In the genomic region with DNA sequence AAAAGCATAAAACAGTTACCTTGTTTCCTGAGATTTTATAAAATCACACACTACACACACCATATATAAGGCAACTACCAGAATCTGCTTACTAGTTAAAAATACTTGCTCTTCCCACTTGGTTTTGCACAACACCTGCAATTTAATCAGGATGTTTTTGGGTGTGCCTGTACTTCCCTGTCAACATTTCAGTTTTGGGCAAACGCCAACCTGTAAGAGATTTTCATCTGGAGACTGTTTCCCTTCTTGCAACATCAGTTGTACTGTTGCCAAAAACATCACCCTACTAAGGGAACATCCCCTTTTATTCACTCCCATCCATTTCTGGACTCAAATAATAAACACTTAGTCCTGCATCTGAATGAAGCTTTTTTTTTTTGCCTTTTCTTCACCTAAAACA, we compare ENCODE assay signal across 10 cellular contexts.
A peak's percentile ranks its signal among the peaks of the same experiment; 100 is the strongest.
DNase-seq lines count a peak whose midpoint lies in the region; ATAC-seq and TF ChIP-seq lines count a peak whose summit lies in the region.
"Had no signal": no experiment of that assay in that cellular context is flagged by ENCODE, and none has a peak within 500 bp of the region (broad histone marks: within the 10 kb centered on the region; RNA-seq: fewer than 3 reads in every experiment).

No MANE protein-coding gene starts in this region.

- H3K9me3 ChIP-seq in DND-41 (ENCODE audit: insufficient read depth, low read length, severe bottlenecking), result no peaks in the 10 kb centered on the region
- H3K9me3 ChIP-seq in naive thymus-derived CD4-positive, alpha-beta T cell (ENCODE audit: control insufficient read depth in 2 of 3, low read length in 3 of 3), result no peaks in the 10 kb centered on the region
- no peaks in the 10 kb centered on the region for H3K9me3 ChIP-seq in effector memory CD4-positive, alpha-beta T cell (ENCODE audit: control insufficient read depth, low read length)

- peak overlapping the region; percentile 64 for H3K4me3 Mint-ChIP-seq in MCF 10A (ENCODE audit: unreplicated experiment)
- peak overlapping the region in 1 of 10 donors; percentile 47 for H3K4me3 Mint-ChIP-seq in naive thymus-derived CD4-positive, alpha-beta T cell
- no peak overlapping the region for H3K4me3 Mint-ChIP-seq in mesothelial cell of epicardium

- no peak overlapping the region for H2AFZ ChIP-seq in DND-41 (ENCODE audit: low read depth, low read length)

- BruUV-seq in MCF 10A (replicated peaks; lab: Mats Ljungman, UMichigan), result no TSS peak

- no peaks in the 10 kb centered on the region for H4K20me1 ChIP-seq in DND-41 (ENCODE audit: insufficient read depth, low read length)

- H3K36me3 Mint-ChIP-seq in MCF 10A (ENCODE audit: insufficient read depth, unreplicated experiment) (no peaks in the 10 kb centered on the region), mesothelial cell of epicardium (no peaks in the 10 kb centered on the region)
- peaks cover 0 to 18% (median 0%) of the 10 kb centered on the region in 5 donors for H3K36me3 Mint-ChIP-seq in naive thymus-derived CD4-positive, alpha-beta T cell

- TF ChIP-seq CTCF in DND-41 (IDR thresholded peaks at IDR 0.05; ENCODE audit: borderline replicate concordance, extremely low read depth, low read length, poor library complexity, severe bottlenecking) (no peak), MCF 10A (IDR thresholded peaks at IDR 0.05; ENCODE audit: unreplicated experiment) (no peak), mesothelial cell of epicardium (IDR thresholded peaks at IDR 0.05; ENCODE audit: unreplicated experiment) (no peak)

- H3K4me3 ChIP-seq in DND-41 (ENCODE audit: low read depth in 1 of 2, low read length in 2 of 2), result no peak overlapping the region
- no peak overlapping the region for H3K4me3 ChIP-seq in naive thymus-derived CD4-positive, alpha-beta T cell (ENCODE audit: low read length)
- no peak overlapping the region for H3K4me3 ChIP-seq in effector memory CD4-positive, alpha-beta T cell (ENCODE audit: insufficient read depth, low read depth, low read length, poor library complexity, severe bottlenecking)
- H3K4me3 ChIP-seq: cardiac muscle cell had no signal

- H3K27me3 Mint-ChIP-seq in MCF 10A (ENCODE audit: insufficient read depth, unreplicated experiment), result no peaks in the 10 kb centered on the region
- no peaks in the 10 kb centered on the region for H3K27me3 Mint-ChIP-seq in naive thymus-derived CD4-positive, alpha-beta T cell
- no peaks in the 10 kb centered on the region for H3K27me3 Mint-ChIP-seq in mesothelial cell of epicardium (ENCODE audit: low read depth)

- no peaks in the 10 kb centered on the region for H3K27me3 ChIP-seq in DND-41 (ENCODE audit: insufficient read depth, low read length, poor library complexity)
- H3K27me3 ChIP-seq in naive thymus-derived CD4-positive, alpha-beta T cell (ENCODE audit: control insufficient read depth in 2 of 2, insufficient read depth in 2 of 2, low read length in 2 of 2), result no peaks in the 10 kb centered on the region
- H3K27me3 ChIP-seq in effector memory CD4-positive, alpha-beta T cell (replicated peaks; ENCODE audit: control insufficient read depth, insufficient read depth, low read length, poor library complexity, severe bottlenecking), result no peaks in the 10 kb centered on the region
- H3K27me3 ChIP-seq: cardiac muscle cell had no signal

- peak overlapping the region; percentile 13; the same call in 1 of the 2 replicates for H3K27ac ChIP-seq in DND-41 (ENCODE audit: low read length)
- no peak overlapping the region for H3K27ac ChIP-seq in naive thymus-derived CD4-positive, alpha-beta T cell (ENCODE audit: low read depth, low read length)
- no peak overlapping the region for H3K27ac ChIP-seq in effector memory CD4-positive, alpha-beta T cell (ENCODE audit: insufficient read depth, low read length, poor library complexity, severe bottlenecking)
- H3K27ac ChIP-seq: cardiac muscle cell had no signal

- DNase-seq in DND-41, result no peak
- peak; percentile 75 for DNase-seq in NCI-H1105 (lab: John Stamatoyannopoulos, UW)
- peak; percentile 100 for DNase-seq in MCF 10A (ENCODE audit: unreplicated experiment)
- no peak for DNase-seq in naive thymus-derived CD4-positive, alpha-beta T cell
- DNase-seq in effector memory CD4-positive, alpha-beta T cell, result no peak
- no peak for DNase-seq in NCI-H510A treated with DMSO at 0.1 percent for 48 hours (lab: John Stamatoyannopoulos, UW)
- no peak for DNase-seq in occipital lobe (lab: John Stamatoyannopoulos, UW)
- no peak for DNase-seq in mesothelial cell of epicardium (ENCODE audit: low spot score in 2 of 2, unreplicated experiment in 2 of 2)
- DNase-seq: stimulated activated CD4-positive, alpha-beta T cell treated with anti-CD3 and anti-CD28 coated beads, Interleukin-15, amount 100 ng/mL, for 24 hours had no signal

- CTCF ChIA-PET in MCF 10A (lab: Yijun Ruan, JAX), result interaction anchor here (0.5 to 1.6 kb wide), 10 partner anchors 11 to 282 kb away, joined by 3 to 7 read pairs (median 4); partner anchors contain the start of gene DUSP6
- CTCF ChIA-PET in naive thymus-derived CD4-positive, alpha-beta T cell (lab: Charles Lee), result interaction anchor here (0.8 kb wide), 1 partner anchor 346 kb away, joined by 3 read pairs; the partner anchor contains the start of gene POC1B

- no peaks in the 10 kb centered on the region for H3K79me2 ChIP-seq in DND-41 (ENCODE audit: insufficient read depth, low read length)

- POLR2A ChIA-PET in MCF 10A (lab: Yijun Ruan, JAX), result interaction anchor here (0.6 to 4.8 kb wide), 14 partner anchors 11 to 282 kb away, joined by 3 to 155 read pairs (median 4); partner anchors contain the start of gene DUSP6
- POLR2A ChIA-PET in naive thymus-derived CD4-positive, alpha-beta T cell (lab: Charles Lee), result no interaction called here

- H3K4me1 Mint-ChIP-seq in MCF 10A (ENCODE audit: insufficient read depth, unreplicated experiment) (peaks cover 41% of the 10 kb centered on the region), mesothelial cell of epicardium (peaks cover 12% of the 10 kb centered on the region)
- peaks cover 6 to 46% (median 14%) of the 10 kb centered on the region in 7 donors for H3K4me1 Mint-ChIP-seq in naive thymus-derived CD4-positive, alpha-beta T cell

- no peaks in the 10 kb centered on the region for H3K9me3 Mint-ChIP-seq in MCF 10A (ENCODE audit: unreplicated experiment)
- H3K9me3 Mint-ChIP-seq in naive thymus-derived CD4-positive, alpha-beta T cell, result peaks cover 0 to 2% (median 0%) of the 10 kb centered on the region in 11 donors
- H3K9me3 Mint-ChIP-seq in mesothelial cell of epicardium, result no peaks in the 10 kb centered on the region

- no peaks in the 10 kb centered on the region for H3K36me3 ChIP-seq in DND-41 (ENCODE audit: insufficient read depth, low read length)
- H3K36me3 ChIP-seq in naive thymus-derived CD4-positive, alpha-beta T cell (ENCODE audit: control insufficient read depth in 2 of 3, insufficient read depth in 3 of 3, low read length in 3 of 3), result no peaks in the 10 kb centered on the region
- H3K36me3 ChIP-seq in effector memory CD4-positive, alpha-beta T cell (ENCODE audit: control insufficient read depth, insufficient read depth, low read length), result no peaks in the 10 kb centered on the region
- H3K36me3 ChIP-seq: cardiac muscle cell had no signal

- peaks cover 31% of the 10 kb centered on the region for H3K4me1 ChIP-seq in DND-41 (ENCODE audit: insufficient read depth, low read length)
- peaks cover 0 to 5% of the 10 kb centered on the region in 2 donors for H3K4me1 ChIP-seq in naive thymus-derived CD4-positive, alpha-beta T cell (ENCODE audit: control insufficient read depth in 2 of 2, insufficient read depth in 2 of 2, low read length in 2 of 2)
- H3K4me1 ChIP-seq in effector memory CD4-positive, alpha-beta T cell (ENCODE audit: control insufficient read depth, insufficient read depth, low read length, poor library complexity, severe bottlenecking), result no peaks in the 10 kb centered on the region

- no peak overlapping the region for H3K9ac ChIP-seq in DND-41 (ENCODE audit: low read depth, low read length)

- H3K27ac Mint-ChIP-seq in MCF 10A (ENCODE audit: low read depth, unreplicated experiment) (peak overlapping the region; percentile 78), mesothelial cell of epicardium (no peak overlapping the region)
- H3K27ac Mint-ChIP-seq in naive thymus-derived CD4-positive, alpha-beta T cell, result peak overlapping the region in 1 of 9 donors; percentile 77

- no peak overlapping the region; the same call in 1 of the 2 replicates for H3K4me2 ChIP-seq in DND-41 (ENCODE audit: insufficient read depth, low read length)

- intact Hi-C loops in MCF 10A (cut with micrococcal nuclease), result loop anchor here (1.0 to 2.0 kb wide), 5 partner anchors 18 to 281 kb away; partner anchors contain the start of gene DUSP6
- intact Hi-C loops in naive thymus-derived CD4-positive, alpha-beta T cell (cut with micrococcal nuclease), result loop anchor here in 1 of 2 donors (2.0 kb wide), 2 partner anchors 65 to 173 kb away; partner anchors contain the start of gene DUSP6

- ATAC-seq in DND-41 (ENCODE audit: insufficient read depth, low read depth), result peak; percentile 37; the same call in 2 of the 3 replicates
- peak; percentile 36 for ATAC-seq in naive thymus-derived CD4-positive, alpha-beta T cell

Comparison
In these comparisons a context has a peak if more than half of its experiments do, and no peak if none do; other contexts are left out.
1. DNase-seq: peak in NCI-H1105 (single experiment) and MCF 10A (single experiment); none in DND-41 (single experiment), naive thymus-derived CD4-positive, alpha-beta T cell (0 of 9), effector memory CD4-positive, alpha-beta T cell (0 of 3), NCI-H510A treated with DMSO at 0.1 percent for 48 hours (single experiment), occipital lobe (single experiment) and mesothelial cell of epicardium (0 of 2).